Comparison of ENCODE assay signal across 1 cellular context in genomic region chr16:14011846-14012245, GRCh38.
A peak's percentile ranks its signal among the peaks of the same experiment; 100 is the strongest.
TF ChIP-seq lines count a peak whose summit lies in the region.

No MANE protein-coding gene starts in this region.

TF ChIP-seq in HepG2, 621 proteins besides CTCF, POLR2A, EP300 and RAD21:
- TF ChIP-seq BRF2 (CRISPR knock-in tag; IDR thresholded peaks at IDR 0.05): no peak
- 0 out of 2 replicates have a peak, but pooled peaks have one; percentile 8 for TF ChIP-seq HDAC1 (CRISPR knock-in tag; IDR thresholded peaks at IDR 0.05)
- peak; percentile 85 for TF ChIP-seq ATF7 (IDR thresholded peaks at IDR 0.05)
- TF ChIP-seq ATF7 (CRISPR knock-in tag; IDR thresholded peaks at IDR 0.05): no peak
- TF ChIP-seq ZEB1 (IDR thresholded peaks at IDR 0.05; ENCODE audit: insufficient replicate concordance, low read depth): peak; percentile 59
- no peak for TF ChIP-seq ZNF570 (CRISPR knock-in tag; IDR thresholded peaks at IDR 0.05; ENCODE audit: borderline replicate concordance)
- no peak for TF ChIP-seq ZNF383 (CRISPR knock-in tag; IDR thresholded peaks at IDR 0.05; ENCODE audit: borderline replicate concordance)
- 0 out of 2 replicates have a peak, but pooled peaks have one; percentile 26 for TF ChIP-seq HES4 (CRISPR knock-in tag; IDR thresholded peaks at IDR 0.05; ENCODE audit: borderline replicate concordance)
- 0 out of 2 replicates have a peak, but pooled peaks have one; percentile 36 for TF ChIP-seq ZNF75D (CRISPR knock-in tag; IDR thresholded peaks at IDR 0.05; ENCODE audit: borderline replicate concordance)
- peak; percentile 45; the same call in 1 of the 2 replicates for TF ChIP-seq ZNF362 (CRISPR knock-in tag; IDR thresholded peaks at IDR 0.05; ENCODE audit: borderline replicate concordance)
- TF ChIP-seq ZNF83 (CRISPR knock-in tag; IDR thresholded peaks at IDR 0.05; ENCODE audit: borderline replicate concordance): no peak
